In genomic region chr7:122255454-122255853, GRCh38 we compare ENCODE assay signal across 24 cellular contexts. TPM values are rescaled to one million over a fixed set of nuclear protein-coding genes. Genes with fewer than 3 reads are reported as not detected.
"Had no signal": no experiment of that assay in that cellular context is flagged by ENCODE, and none has a peak within 500 bp of the region (broad histone marks: within the 10 kb centered on the region; RNA-seq: fewer than 3 reads in every experiment).

No MANE protein-coding gene starts in this region.

- H3K27me3 Mint-ChIP-seq: activated CD4-positive, alpha-beta T cell treated with anti-CD3 and anti-CD28 coated beads, Interleukin-2, amount 10 ng/mL, durations not matched to agents 24 days and 14 days; activated CD8-positive, alpha-beta T cell treated with anti-CD3 and anti-CD28 coated beads for 36 hours; activated T-cell treated with anti-CD3 and anti-CD28 coated beads, Interleukin-2, amount 50 U/mL, for 24 hours had no signal

- H3K4me1 Mint-ChIP-seq: activated CD4-positive, alpha-beta T cell treated with anti-CD3 and anti-CD28 coated beads, Interleukin-2, amount 10 ng/mL, durations not matched to agents 24 days and 14 days; activated naive CD8-positive, alpha-beta T cell treated with anti-CD3 and anti-CD28 coated beads, Interleukin-2, amount 10 ng/mL, durations not matched to agents 7 days and 5 days; memory B cell; naive B cell had no signal

- H3K9me3 Mint-ChIP-seq: activated CD4-positive, alpha-beta T cell treated with anti-CD3 and anti-CD28 coated beads, Interleukin-2, amount 10 ng/mL, durations not matched to agents 24 days and 14 days; activated CD8-positive, alpha-beta T cell treated with anti-CD3 and anti-CD28 coated beads for 36 hours; activated naive CD8-positive, alpha-beta T cell treated with anti-CD3 and anti-CD28 coated beads, Interleukin-2, amount 10 ng/mL, durations not matched to agents 7 days and 5 days; activated T-cell treated with anti-CD3 and anti-CD28 coated beads, Interleukin-2, amount 50 U/mL, for 24 hours; activated T-helper 2 cell treated with anti-CD3 and anti-CD28 coated beads, Interferon-gamma antibody, Interleukin-2, Interleukin-4, amounts not matched to agents 10 μg/mL and 5 μg/mL and 100 μg/mL, durations not matched to agents 14 hours and 24 hours and 36 hours had no signal

- H3K27me3 ChIP-seq: right atrium auricular region, tibial nerve had no signal

- H3K36me3 Mint-ChIP-seq: activated naive CD8-positive, alpha-beta T cell treated with anti-CD3 and anti-CD28 coated beads, Interleukin-2, amount 10 ng/mL, durations not matched to agents 7 days and 5 days; memory B cell; naive B cell had no signal

- H3K36me3 ChIP-seq: cardiac muscle cell, heart left ventricle, prostate gland, right atrium auricular region, tibial nerve had no signal

- ATAC-seq: activated CD8-positive, alpha-beta T cell treated with anti-CD3 and anti-CD28 coated beads for 36 hours; heart left ventricle; mucosa of descending colon; stimulated activated naive CD8-positive, alpha-beta T cell treated with anti-CD3 and anti-CD28 coated beads, Interleukin-15, Interleukin-2, amounts not matched to agents 100 U/mL and 50 U/mL, for 24 hours had no signal

- H3K4me3 Mint-ChIP-seq: activated CD4-positive, alpha-beta T cell treated with anti-CD3 and anti-CD28 coated beads, Interleukin-2, amount 10 ng/mL, durations not matched to agents 24 days and 14 days; activated CD8-positive, alpha-beta T cell treated with anti-CD3 and anti-CD28 coated beads for 36 hours; activated naive CD8-positive, alpha-beta T cell treated with anti-CD3 and anti-CD28 coated beads, Interleukin-2, amount 10 ng/mL, durations not matched to agents 7 days and 5 days; activated T-cell treated with anti-CD3 and anti-CD28 coated beads, Interleukin-2, amount 50 U/mL, for 24 hours; memory B cell; naive B cell had no signal

- H3K27ac ChIP-seq: cardiac muscle cell, dorsolateral prefrontal cortex, heart left ventricle, prostate gland, right atrium auricular region, tibial nerve had no signal

- H3K4me3 ChIP-seq: cardiac muscle cell, dorsolateral prefrontal cortex, heart left ventricle, mucosa of descending colon, prostate gland, right atrium auricular region, tibial nerve had no signal

- H3K4me1 ChIP-seq: heart left ventricle, prostate gland, right atrium auricular region, tibial nerve had no signal

- H3K27ac Mint-ChIP-seq: activated CD4-positive, alpha-beta T cell treated with anti-CD3 and anti-CD28 coated beads, Interleukin-2, amount 10 ng/mL, durations not matched to agents 24 days and 14 days; activated CD8-positive, alpha-beta T cell treated with anti-CD3 and anti-CD28 coated beads for 36 hours; activated naive CD8-positive, alpha-beta T cell treated with anti-CD3 and anti-CD28 coated beads, Interleukin-2, amount 10 ng/mL, durations not matched to agents 7 days and 5 days; activated T-cell treated with anti-CD3 and anti-CD28 coated beads, Interleukin-2, amount 50 U/mL, for 24 hours; activated T-helper 2 cell treated with anti-CD3 and anti-CD28 coated beads, Interferon-gamma antibody, Interleukin-2, Interleukin-4, amounts not matched to agents 10 μg/mL and 5 μg/mL and 100 μg/mL, durations not matched to agents 14 hours and 24 hours and 36 hours; memory B cell; naive B cell had no signal

- DNase-seq: activated CD4-positive, alpha-beta T cell treated with anti-CD3 and anti-CD28 coated beads, Interleukin-2, amount 10 ng/mL, durations not matched to agents 24 days and 14 days; activated CD8-positive, alpha-beta T cell treated with anti-CD3 and anti-CD28 coated beads for 36 hours; activated naive CD4-positive, alpha-beta T cell treated with Interleukin-2 at 50 U/mL for 16 hours; activated naive CD8-positive, alpha-beta T cell treated with anti-CD3 and anti-CD28 coated beads, Interleukin-2, amount 10 ng/mL, durations not matched to agents 7 days and 5 days; activated T-cell treated with anti-CD3 and anti-CD28 coated beads, Interleukin-2, amount 50 U/mL, for 24 hours; amygdala; dorsolateral prefrontal cortex; heart left ventricle; mucosa of descending colon; naive B cell; stimulated activated CD4-positive, alpha-beta T cell treated with anti-CD3 and anti-CD28 coated beads, Interleukin-2, amount 100 ng/mL, for 24 hours; stimulated activated naive CD8-positive, alpha-beta T cell treated with anti-CD3 and anti-CD28 coated beads, Interleukin-15, Interleukin-2, amounts not matched to agents 100 U/mL and 50 U/mL, for 24 hours; substantia nigra had no signal

- H3K9me3 ChIP-seq: heart left ventricle, mucosa of descending colon, prostate gland, right atrium auricular region, tibial nerve had no signal

RNA-seq across cellular contexts. Expression of gene FEZF1, which starts 49.1 kb away (rescaled TPM):
- total RNA-seq: activated CD4-positive, alpha-beta T cell treated with anti-CD3 and anti-CD28 coated beads, Interleukin-2, amount 10 ng/mL, durations not matched to agents 24 days and 14 days; activated CD8-positive, alpha-beta T cell treated with anti-CD3 and anti-CD28 coated beads for 36 hours; activated naive CD8-positive, alpha-beta T cell treated with anti-CD3 and anti-CD28 coated beads, Interleukin-2, amount 10 ng/mL, durations not matched to agents 7 days and 5 days; activated T-helper 2 cell treated with anti-CD3 and anti-CD28 coated beads, Interferon-gamma antibody, Interleukin-2, Interleukin-4, amounts not matched to agents 10 μg/mL and 5 μg/mL and 100 μg/mL, durations not matched to agents 14 hours and 24 hours and 36 hours; cardiac muscle cell; epithelial cell of proximal tubule; frontal cortex; liver; mucosa of descending colon; osteocyte; right atrium auricular region; skeletal muscle tissue had no signal
